In genomic region chr13:31951215-31951678, GRCh38 we compare ENCODE assay signal across 9 cellular contexts.
A peak's percentile ranks its signal among the peaks of the same experiment; 100 is the strongest.
DNase-seq lines count a peak whose midpoint lies in the region; ATAC-seq and TF ChIP-seq lines count a peak whose summit lies in the region.
"Had no signal": no experiment of that assay in that cellular context is flagged by ENCODE, and none has a peak within 500 bp of the region (broad histone marks: within the 10 kb centered on the region; RNA-seq: fewer than 3 reads in every experiment).

No MANE protein-coding gene starts in this region.

- peak; percentile 60 for DNase-seq in activated CD8-positive, alpha-beta memory T cell treated with anti-CD3 and anti-CD28 coated beads, Interleukin-2, amount 10 ng/mL, durations not matched to agents 7 days and 5 days
- DNase-seq in activated CD8-positive, alpha-beta memory T cell treated with anti-CD3 and anti-CD28 coated beads for 24 hours = no peak
- DNase-seq in NCI-H82 (lab: John Stamatoyannopoulos, UW) (peak; percentile 82), foreskin keratinocyte (peak; percentile 44 to 51), OCI-LY7 (ENCODE audit: low spot score) (no peak)
- no peak for DNase-seq in stimulated activated effector memory CD8-positive, alpha-beta T cell treated with anti-CD3 and anti-CD28 coated beads, Interleukin-12 subunit alpha, Interleukin-12 subunit beta, amount 100 ng/mL, for 72 hours (ENCODE audit: low spot score in 2 of 2)
- DNase-seq in stimulated activated CD4-positive, alpha-beta T cell treated with anti-CD3 and anti-CD28 coated beads, Interleukin-4, amount 100 ng/mL, for 1 hour = no peak

- H4K20me1 ChIP-seq in OCI-LY7 (ENCODE audit: insufficient read depth, low read length) = no peaks in the 10 kb centered on the region

- no peaks in the 10 kb centered on the region for H3K27me3 ChIP-seq in foreskin keratinocyte

- peak overlapping the region; percentile 77 for H3K27ac Mint-ChIP-seq in activated CD8-positive, alpha-beta memory T cell treated with anti-CD3 and anti-CD28 coated beads, Interleukin-2, amount 10 ng/mL, durations not matched to agents 7 days and 5 days
- H3K27ac Mint-ChIP-seq in stimulated activated effector memory CD8-positive, alpha-beta T cell treated with anti-CD3 and anti-CD28 coated beads, Interleukin-12 subunit alpha, Interleukin-12 subunit beta, amount 100 ng/mL, for 72 hours = peak overlapping the region; percentile 85

- H3K4me2 ChIP-seq in OCI-LY7 (ENCODE audit: low read length) = no peak overlapping the region

- no peaks in the 10 kb centered on the region for H3K9me2 ChIP-seq in OCI-LY7 (ENCODE audit: insufficient read depth, low read length)

- TF ChIP-seq CTCF in foreskin keratinocyte (conservative IDR thresholded peaks at IDR 0.05) (no peak), OCI-LY7 (conservative IDR thresholded peaks at IDR 0.05; ENCODE audit: low read length) (no peak)

- H3K4me1 ChIP-seq in foreskin keratinocyte = no peaks in the 10 kb centered on the region
- no peaks in the 10 kb centered on the region for H3K4me1 ChIP-seq in OCI-LY7 (ENCODE audit: insufficient read depth, low read length, poor library complexity, severe bottlenecking)

- no peak overlapping the region for H2AFZ ChIP-seq in OCI-LY7 (ENCODE audit: low read length)

- peak; percentile 49 for ATAC-seq in activated CD8-positive, alpha-beta memory T cell treated with anti-CD3 and anti-CD28 coated beads, Interleukin-2, amount 10 ng/mL, durations not matched to agents 7 days and 5 days
- ATAC-seq in HG02852 (IDR thresholded peaks at IDR 0.05; ENCODE audit: unreplicated experiment) = peak; percentile 96
- peak; percentile 80 for ATAC-seq in foreskin keratinocyte
- ATAC-seq in stimulated activated effector memory CD8-positive, alpha-beta T cell treated with anti-CD3 and anti-CD28 coated beads, Interleukin-12 subunit alpha, Interleukin-12 subunit beta, amount 100 ng/mL, for 72 hours = peak; percentile 97

- no peak overlapping the region for H3K4me3 ChIP-seq in OCI-LY7 (ENCODE audit: low read depth, low read length, poor library complexity, severe bottlenecking)

- H3K27ac ChIP-seq in foreskin keratinocyte (no peak overlapping the region), OCI-LY7 (ENCODE audit: low read depth, low read length, poor library complexity, severe bottlenecking) (no peak overlapping the region)

- no peak overlapping the region for H3K4me3 Mint-ChIP-seq in activated CD8-positive, alpha-beta memory T cell treated with anti-CD3 and anti-CD28 coated beads, Interleukin-2, amount 10 ng/mL, durations not matched to agents 7 days and 5 days
- peak overlapping the region; percentile 30 for H3K4me3 Mint-ChIP-seq in stimulated activated effector memory CD8-positive, alpha-beta T cell treated with anti-CD3 and anti-CD28 coated beads, Interleukin-12 subunit alpha, Interleukin-12 subunit beta, amount 100 ng/mL, for 72 hours
- H3K4me3 Mint-ChIP-seq: CD8-positive, alpha-beta memory T cell had no signal

- H3K79me2 ChIP-seq in OCI-LY7 (ENCODE audit: insufficient read depth, low read depth, low read length) = no peaks in the 10 kb centered on the region

- intact Hi-C loops in OCI-LY7 (cut with micrococcal nuclease; ENCODE audit: unreplicated experiment) = no loop called here

- H3K36me3 Mint-ChIP-seq in activated CD8-positive, alpha-beta memory T cell treated with anti-CD3 and anti-CD28 coated beads, Interleukin-2, amount 10 ng/mL, durations not matched to agents 7 days and 5 days = no peaks in the 10 kb centered on the region
- H3K36me3 Mint-ChIP-seq in stimulated activated effector memory CD8-positive, alpha-beta T cell treated with anti-CD3 and anti-CD28 coated beads, Interleukin-12 subunit alpha, Interleukin-12 subunit beta, amount 100 ng/mL, for 72 hours = peaks cover 5% of the 10 kb centered on the region

- POLR2A ChIA-PET in OCI-LY7 (lab: Charles Lee) = no interaction called here

- peaks cover 9% of the 10 kb centered on the region for H3K4me1 Mint-ChIP-seq in activated CD8-positive, alpha-beta memory T cell treated with anti-CD3 and anti-CD28 coated beads, Interleukin-2, amount 10 ng/mL, durations not matched to agents 7 days and 5 days
- H3K4me1 Mint-ChIP-seq in stimulated activated effector memory CD8-positive, alpha-beta T cell treated with anti-CD3 and anti-CD28 coated beads, Interleukin-12 subunit alpha, Interleukin-12 subunit beta, amount 100 ng/mL, for 72 hours = peaks cover 9% of the 10 kb centered on the region

- CTCF ChIA-PET in activated CD8-positive, alpha-beta memory T cell treated with anti-CD3 and anti-CD28 coated beads, Interleukin-2, amount 10 ng/mL, durations not matched to agents 7 days and 5 days (lab: Charles Lee) = no interaction called here
- CTCF ChIA-PET in OCI-LY7 (lab: Charles Lee; ENCODE audit: unreplicated experiment) = no interaction called here

- no peaks in the 10 kb centered on the region for H3K9me3 Mint-ChIP-seq in activated CD8-positive, alpha-beta memory T cell treated with anti-CD3 and anti-CD28 coated beads, Interleukin-2, amount 10 ng/mL, durations not matched to agents 7 days and 5 days (ENCODE audit: low read depth)
- H3K9me3 Mint-ChIP-seq in stimulated activated effector memory CD8-positive, alpha-beta T cell treated with anti-CD3 and anti-CD28 coated beads, Interleukin-12 subunit alpha, Interleukin-12 subunit beta, amount 100 ng/mL, for 72 hours = no peaks in the 10 kb centered on the region
- H3K9me3 Mint-ChIP-seq: CD8-positive, alpha-beta memory T cell had no signal

- no peaks in the 10 kb centered on the region for H3K9me3 ChIP-seq in OCI-LY7 (ENCODE audit: low read length)

- BruUV-seq in OCI-LY7 (replicated peaks; lab: Mats Ljungman, UMichigan) = no TSS peak

- H3K27me3 Mint-ChIP-seq in activated CD8-positive, alpha-beta memory T cell treated with anti-CD3 and anti-CD28 coated beads, Interleukin-2, amount 10 ng/mL, durations not matched to agents 7 days and 5 days = no peaks in the 10 kb centered on the region

- H3K36me3 ChIP-seq in OCI-LY7 (ENCODE audit: insufficient read depth, low read length) = no peaks in the 10 kb centered on the region

Comparison
In these comparisons a context has a peak if more than half of its experiments do, and no peak if none do; other contexts are left out.
1. DNase-seq: peak in activated CD8-positive, alpha-beta memory T cell treated with anti-CD3 and anti-CD28 coated beads, Interleukin-2, amount 10 ng/mL, durations not matched to agents 7 days and 5 days (single experiment), NCI-H82 (single experiment) and foreskin keratinocyte (2 of 2); none in activated CD8-positive, alpha-beta memory T cell treated with anti-CD3 and anti-CD28 coated beads for 24 hours (single experiment), stimulated activated effector memory CD8-positive, alpha-beta T cell treated with anti-CD3 and anti-CD28 coated beads, Interleukin-12 subunit alpha, Interleukin-12 subunit beta, amount 100 ng/mL, for 72 hours (0 of 2), stimulated activated CD4-positive, alpha-beta T cell treated with anti-CD3 and anti-CD28 coated beads, Interleukin-4, amount 100 ng/mL, for 1 hour (single experiment) and OCI-LY7 (single experiment).
2. Peak in every context shown above with its lines, with median percentiles within 50 percentile points of each other: ATAC-seq.